8 cellular contexts compared by ENCODE assay signal in genomic region chr7:131235489-131236317, GRCh38.
DNase-seq lines count a peak whose midpoint lies in the region; ATAC-seq, FAIRE-seq and TF ChIP-seq lines count a peak whose summit lies in the region.

No MANE protein-coding gene starts in this region.

- H3K9me3 ChIP-seq in HCT116 (ENCODE audit: control insufficient read depth in 1 of 2, insufficient read depth in 1 of 2, low read depth in 1 of 2, low read length in 2 of 2) (no peaks in the 10 kb centered on the region), keratinocyte (ENCODE audit: control insufficient read depth, low read depth, low read length) (no peaks in the 10 kb centered on the region)

- TF ChIP-seq CTCF in HCT116 (IDR thresholded peaks at IDR 0.05 in 2 of 3, conservative IDR thresholded peaks at IDR 0.05 in 1 of 3; ENCODE audit: borderline replicate concordance in 1 of 3, insufficient read depth in 1 of 3, low read depth in 2 of 3, low read length in 2 of 3) (no peak), keratinocyte (optimal IDR thresholded peaks at IDR 0.05 in 1 of 3, IDR thresholded peaks at IDR 0.05 in 1 of 3, conservative IDR thresholded peaks at IDR 0.05 in 1 of 3; ENCODE audit: extremely low read depth in 1 of 3, insufficient read depth in 2 of 3, low read length in 3 of 3) (no peak), GM20000 (IDR thresholded peaks at IDR 0.05; ENCODE audit: extremely low read depth, missing control alignments) (no peak)

- no peaks in the 10 kb centered on the region for H3K9me1 ChIP-seq in keratinocyte (ENCODE audit: control insufficient read depth, extremely low read depth, insufficient read depth, low read length)

- H3K4me3 ChIP-seq in HCT116 (replicated peaks in 1 of 2; ENCODE audit: low read depth in 1 of 2, low read length in 2 of 2) (no peak overlapping the region), keratinocyte (ENCODE audit: control insufficient read depth in 2 of 3, extremely low read depth in 1 of 3, insufficient read depth in 2 of 3, low read depth in 1 of 3, low read length in 3 of 3) (no peak overlapping the region)

- DNase-seq in HCT116 (ENCODE audit: low read depth, low spot score) (peak; percentile 74), T follicular helper cell (ENCODE audit: low read depth) (peak; percentile 65), amniotic epithelial cell (ENCODE audit: low read depth) (peak; percentile 99), keratinocyte (ENCODE audit: low read depth, low spot score) (peak; percentile 38), NCI-H524 treated with DMSO at 0.1 percent for 48 hours (lab: John Stamatoyannopoulos, UW) (no peak), GM20000 (ENCODE audit: low spot score) (no peak)
- DNase-seq in stimulated activated CD4-positive, alpha-beta T cell treated with anti-CD3 and anti-CD28 coated beads, TNF-alpha, amount 100 ng/mL, for 24 hours (ENCODE audit: low read depth in 3 of 3), result peak; percentile 55 to 74 (median 64)

- RAD21 ChIA-PET in HCT116 (lab: Charles Lee; ENCODE audit: low non-redundant PET in 1 of 2, low total read pairs in 2 of 2, uncharacterized antibody in 2 of 2, unreplicated experiment in 2 of 2), result no interaction called here

- H3K79me2 ChIP-seq in HCT116 (ENCODE audit: insufficient read depth, low read length), result no peaks in the 10 kb centered on the region
- H3K79me2 ChIP-seq in keratinocyte (ENCODE audit: control insufficient read depth, insufficient read depth, low read length), result no peaks in the 10 kb centered on the region

- CTCF ChIA-PET in HCT116 (lab: Charles Lee), result no interaction called here

- H3K36me3 ChIP-seq in HCT116 (ENCODE audit: control insufficient read depth in 1 of 2, insufficient read depth in 2 of 2, low read length in 2 of 2) (no peaks in the 10 kb centered on the region), keratinocyte (ENCODE audit: control insufficient read depth in 2 of 2, extremely low read depth in 1 of 2, insufficient read depth in 2 of 2, low read length in 2 of 2) (no peaks in the 10 kb centered on the region)

- POLR2A ChIA-PET in HCT116 (lab: Charles Lee), result interaction anchor here (0.6 kb wide), 1 partner anchor 482 kb away, joined by 3 read pairs; no protein-coding TSS in a partner anchor

- H4K20me1 ChIP-seq in HCT116 (ENCODE audit: insufficient read depth) (no peaks in the 10 kb centered on the region), keratinocyte (ENCODE audit: control insufficient read depth, extremely low read depth, insufficient read depth, low read length) (no peaks in the 10 kb centered on the region)

- intact Hi-C loops in HCT116 (cut with micrococcal nuclease), result no loop called here

- no peak for TF ChIP-seq POLR2A in HCT116 (IDR thresholded peaks at IDR 0.05; ENCODE audit: borderline replicate concordance, extremely low read depth, insufficient read depth, insufficient read length)

- H2AFZ ChIP-seq in HCT116 (ENCODE audit: low read depth, low read length, poor library complexity, severe bottlenecking) (peak overlapping the region; percentile 20), keratinocyte (ENCODE audit: control insufficient read depth, low read length) (peak overlapping the region; percentile 44)

- dilution Hi-C loops in keratinocyte (cut with MboI; ENCODE audit: extremely low pct_ligation_motif_present, low sequenced_read_pairs), result no loop called here

- H3K9ac ChIP-seq in HCT116 (ENCODE audit: low read length) (0 out of 2 replicates have a peak overlapping the region, but pooled peaks have one; percentile 7), keratinocyte (ENCODE audit: control insufficient read depth, extremely low read depth, insufficient read depth, low read length) (no peak overlapping the region)

- no peak for TF ChIP-seq RAD21 in HCT116 (IDR thresholded peaks at IDR 0.05; ENCODE audit: low read depth)

- peak; percentile 90 for ATAC-seq in HCT116
- no peak for ATAC-seq in GM21619 (IDR thresholded peaks at IDR 0.05; ENCODE audit: unreplicated experiment)

- H3K9me2 ChIP-seq in HCT116 (ENCODE audit: insufficient read depth), result no peaks in the 10 kb centered on the region

- H3K27me3 ChIP-seq in HCT116 (ENCODE audit: insufficient read depth, low read length), result no peaks in the 10 kb centered on the region
- H3K27me3 ChIP-seq in keratinocyte (ENCODE audit: control insufficient read depth, extremely low read depth, insufficient read depth, low read length), result no peaks in the 10 kb centered on the region

- peak overlapping the region; percentile 44 for H3K4me2 ChIP-seq in HCT116 (ENCODE audit: low read length)
- peak overlapping the region; percentile 45 for H3K4me2 ChIP-seq in keratinocyte (ENCODE audit: control insufficient read depth, extremely low read depth, insufficient read depth, low read depth, low read length)

- no peak overlapping the region for H3K27ac ChIP-seq in HCT116 (ENCODE audit: low read depth, low read length)
- H3K27ac ChIP-seq in keratinocyte (ENCODE audit: control insufficient read depth, insufficient read depth, low read length), result peak overlapping the region; percentile 77

- no TSS peak for BruUV-seq in HCT116 (replicated peaks; lab: Mats Ljungman, UMichigan)

- peak; percentile 88 for FAIRE-seq in keratinocyte (lab: Jason Lieb, UNC)

- peaks cover 7 to 25% of the 10 kb centered on the region in 2 experiments; a peak in 3 of 4 replicates for H3K4me1 ChIP-seq in HCT116 (ENCODE audit: control insufficient read depth in 1 of 2, insufficient read depth in 2 of 2, low read length in 2 of 2)
- H3K4me1 ChIP-seq in keratinocyte (ENCODE audit: control insufficient read depth, extremely low read depth, insufficient read depth, low read length), result peaks cover 22% of the 10 kb centered on the region

TF ChIP-seq in HCT116, 20 proteins besides CTCF, POLR2A, EP300 and RAD21:
- no peak for TF ChIP-seq TCF7L2 (IDR thresholded peaks at IDR 0.05; ENCODE audit: borderline replicate concordance, extremely low read depth, insufficient read depth, insufficient read length)
- peak; percentile 26 for TF ChIP-seq YY1 (IDR thresholded peaks at IDR 0.05; ENCODE audit: extremely low read depth, insufficient replicate concordance, low read depth, low read length)
- no peak for TF ChIP-seq SRF (IDR thresholded peaks at IDR 0.05; ENCODE audit: low read depth)
- TF ChIP-seq EZH2 (IDR thresholded peaks at IDR 0.05), result no peak
- no peak for TF ChIP-seq REST (IDR thresholded peaks at IDR 0.05; ENCODE audit: low read depth)
- 0 out of 2 replicates have a peak, but pooled peaks have one; percentile 7 for TF ChIP-seq SP1 (IDR thresholded peaks at IDR 0.05; ENCODE audit: low read depth)
- TF ChIP-seq JUND (IDR thresholded peaks at IDR 0.05), result peak; percentile 37
- TF ChIP-seq FOSL1 (IDR thresholded peaks at IDR 0.05; ENCODE audit: low read depth), result 0 out of 2 replicates have a peak, but pooled peaks have one; percentile 16
- TF ChIP-seq ATF3 (IDR thresholded peaks at IDR 0.05), result no peak

Comparison
In these comparisons a context has a peak if more than half of its experiments do, and no peak if none do; other contexts are left out.
1. DNase-seq: peak in HCT116 (single experiment), T follicular helper cell (single experiment), amniotic epithelial cell (single experiment), keratinocyte (single experiment) and stimulated activated CD4-positive, alpha-beta T cell treated with anti-CD3 and anti-CD28 coated beads, TNF-alpha, amount 100 ng/mL, for 24 hours (3 of 3); none in NCI-H524 treated with DMSO at 0.1 percent for 48 hours (single experiment) and GM20000 (single experiment).